8 cellular contexts compared by ENCODE assay signal in genomic region chr19:4639531-4640246, GRCh38. TPM values are rescaled to one million over a fixed set of nuclear protein-coding genes. Genes with fewer than 3 reads are reported as not detected.
A peak's percentile ranks its signal among the peaks of the same experiment; 100 is the strongest.
DNase-seq lines count a peak whose midpoint lies in the region; ATAC-seq and TF ChIP-seq lines count a peak whose summit lies in the region.

No MANE protein-coding gene starts in this region.

- peak overlapping the region; percentile 99 for H3K4me3 Mint-ChIP-seq in T-helper 2 cell treated with Interferon-gamma antibody and Interleukin-4, amounts not matched to agents 5 μg/mL and 100 μg/mL, for 36 hours
- H3K4me3 Mint-ChIP-seq in immature natural killer cell = peak overlapping the region; percentile 93 to 99 (median 97)

- peak overlapping the region; percentile 84 for H3K9ac ChIP-seq in adipocyte (ENCODE audit: low read length)

- no peak for TF ChIP-seq EP300 in stomach (IDR thresholded peaks at IDR 0.05)

- peaks cover 15% of the 10 kb centered on the region for H3K4me1 ChIP-seq in adipocyte (ENCODE audit: control insufficient read depth, insufficient read depth, low read length)
- H3K4me1 ChIP-seq in stomach = peaks cover 28 to 67% (median 46%) of the 10 kb centered on the region in 4 donors

- DNase-seq in T-helper 2 cell treated with Interferon-gamma antibody and Interleukin-4, amounts not matched to agents 5 μg/mL and 100 μg/mL, for 36 hours (ENCODE audit: low spot score) = no peak
- DNase-seq in T-helper 2 cell = no peak
- DNase-seq in adipocyte (ENCODE audit: low read depth) = peak; percentile 37
- DNase-seq in immature natural killer cell = no peak
- DNase-seq in stomach = no peak
- no peak for DNase-seq in dedifferentiated amniotic fluid mesenchymal stem cell (ENCODE audit: extremely low spot score)
- no peak for DNase-seq in NOMO-1 treated with DMSO at 0.1 percent for 48 hours (lab: John Stamatoyannopoulos, UW; ENCODE audit: unreplicated experiment)

- H3K4me3 ChIP-seq in adipocyte (ENCODE audit: low read length) = peak overlapping the region; percentile 81
- H3K4me3 ChIP-seq in stomach = peak overlapping the region; percentile 72 to 81 (median 76)

- peaks cover 16% of the 10 kb centered on the region for H3K4me1 Mint-ChIP-seq in T-helper 2 cell treated with Interferon-gamma antibody and Interleukin-4, amounts not matched to agents 5 μg/mL and 100 μg/mL, for 36 hours (ENCODE audit: low read depth)
- H3K4me1 Mint-ChIP-seq in immature natural killer cell = peaks cover 16 to 22% of the 10 kb centered on the region in 2 donors

- intact Hi-C loops in stomach (cut with DNase I; ENCODE audit: low total_unique reads) = loop anchor here (5.0 kb wide), 1 partner anchor 82 kb away; the partner anchor contains the start of gene SEMA6B

- H3K36me3 ChIP-seq in adipocyte (ENCODE audit: control insufficient read depth, insufficient read depth, low read length, severe bottlenecking) (no peaks in the 10 kb centered on the region), stomach (no peaks in the 10 kb centered on the region)

- H3K36me3 Mint-ChIP-seq in T-helper 2 cell treated with Interferon-gamma antibody and Interleukin-4, amounts not matched to agents 5 μg/mL and 100 μg/mL, for 36 hours (ENCODE audit: low read depth) = peaks cover 2% of the 10 kb centered on the region
- no peaks in the 10 kb centered on the region for H3K36me3 Mint-ChIP-seq in immature natural killer cell

- ATAC-seq in HG03432 (IDR thresholded peaks at IDR 0.05; ENCODE audit: unreplicated experiment) = peak; percentile 25

- H3K27ac Mint-ChIP-seq in T-helper 2 cell treated with Interferon-gamma antibody and Interleukin-4, amounts not matched to agents 5 μg/mL and 100 μg/mL, for 36 hours = peak overlapping the region; percentile 90
- H3K27ac Mint-ChIP-seq in immature natural killer cell = peak overlapping the region; percentile 77 to 97 (median 90)

- no peak for TF ChIP-seq POLR2A in stomach (IDR thresholded peaks at IDR 0.05)

- WGBS in stomach, 5 donors = 8 to 13% (median 11%) methylated on average over 15 to 39 of the region's 39 CpGs

- H3K9me3 Mint-ChIP-seq in T-helper 2 cell treated with Interferon-gamma antibody and Interleukin-4, amounts not matched to agents 5 μg/mL and 100 μg/mL, for 36 hours = no peaks in the 10 kb centered on the region
- no peaks in the 10 kb centered on the region for H3K9me3 Mint-ChIP-seq in immature natural killer cell

- no peak for TF ChIP-seq CTCF in stomach (IDR thresholded peaks at IDR 0.05)

- H3K27me3 ChIP-seq in adipocyte (replicated peaks; ENCODE audit: control insufficient read depth, insufficient read depth, low read length) = no peaks in the 10 kb centered on the region
- peaks cover 0 to 12% (median 4%) of the 10 kb centered on the region in 3 donors for H3K27me3 ChIP-seq in stomach

- peak overlapping the region; percentile 57 to 92 (median 74) for H3K27ac ChIP-seq in stomach

- H3K9me3 ChIP-seq in adipocyte (ENCODE audit: control insufficient read depth, low read length) (no peaks in the 10 kb centered on the region), stomach (no peaks in the 10 kb centered on the region)

- no peaks in the 10 kb centered on the region for H3K27me3 Mint-ChIP-seq in T-helper 2 cell treated with Interferon-gamma antibody and Interleukin-4, amounts not matched to agents 5 μg/mL and 100 μg/mL, for 36 hours (ENCODE audit: low read depth)
- H3K27me3 Mint-ChIP-seq in immature natural killer cell (ENCODE audit: low read depth in 3 of 3) = peaks cover 2 to 8% (median 6%) of the 10 kb centered on the region in 3 donors

RNA-seq across cellular contexts. Expression of gene TNFAIP8L1, which starts 0.4 kb away (rescaled TPM):
- polyA plus RNA-seq in immature natural killer cell (10 to 100 TPM in 1 of 3 donors, 1 to 10 TPM in 2; 2.4 to 14.1 (median 5.2) TPM), stomach (1 to 10 TPM; 5.3 to 5.5 (median 5.4) TPM)
- 10 to 100 TPM in 2 of 5 donors, 1 to 10 TPM in 3; 7.0 to 43.4 (median 9.5) TPM for total RNA-seq in stomach

RNA-seq across cellular contexts. Expression of gene MYDGF, which starts 30.5 kb away (rescaled TPM):
- polyA plus RNA-seq in immature natural killer cell = 100 to 1,000 TPM; 207 to 245 (median 233) TPM
- total RNA-seq in stomach = 10 to 100 TPM; 41.4 to 77.5 (median 71.3) TPM
- polyA plus RNA-seq in stomach = 10 to 100 TPM; 66.4 to 86.6 (median 75.3) TPM
